Comparison of ENCODE assay signal across 9 cellular contexts in genomic region chr19:13621413-13621812, GRCh38.
DNase-seq lines count a peak whose midpoint lies in the region; ATAC-seq and TF ChIP-seq lines count a peak whose summit lies in the region.
"Had no signal": no experiment of that assay in that cellular context is flagged by ENCODE, and none has a peak within 500 bp of the region (broad histone marks: within the 10 kb centered on the region; RNA-seq: fewer than 3 reads in every experiment).

No MANE protein-coding gene starts in this region.

- CTCF ChIA-PET in SK-N-SH (lab: Yijun Ruan, JAX), result interaction anchor here (1.2 kb wide), 1 partner anchor 10 kb away, joined by 3 read pairs; no protein-coding TSS in a partner anchor

- H3K27me3 ChIP-seq in H7 (ENCODE audit: control insufficient read depth, insufficient read depth, low read length) (peaks cover 3% of the 10 kb centered on the region; the same call in 1 of the 2 replicates), SK-N-SH (ENCODE audit: insufficient read depth) (peaks cover 17% of the 10 kb centered on the region; the same call in 1 of the 2 replicates)

- no peaks in the 10 kb centered on the region for H3K9me2 ChIP-seq in SK-N-SH

- no peak overlapping the region for H3K4me2 ChIP-seq in SK-N-SH

- POLR2A ChIA-PET in SK-N-SH (lab: Yijun Ruan, JAX), result no interaction called here

- peak overlapping the region in 1 of 2 experiments; percentile 62; a peak in 2 of 4 replicates for H3K27ac ChIP-seq in SK-N-SH (ENCODE audit: low read depth in 2 of 2, low read length in 1 of 2)
- no peak overlapping the region for H3K27ac ChIP-seq in epithelial cell of prostate

- TF ChIP-seq EP300 in SK-N-SH (IDR thresholded peaks at IDR 0.05; ENCODE audit: borderline replicate concordance in 1 of 2, low read depth in 1 of 2, low read length in 1 of 2), result peak in 1 of 2 experiments; percentile 54; a peak in 1 of 4 replicates

- intact Hi-C loops in Right ventricle myocardium superior (cut with DNase I), result no loop called here

- no peaks in the 10 kb centered on the region for H3K36me3 ChIP-seq in H7 (replicated peaks; ENCODE audit: control insufficient read depth, insufficient read depth, low read length)
- H3K36me3 ChIP-seq in SK-N-SH (replicated peaks in 1 of 2; ENCODE audit: control insufficient read depth in 1 of 2, insufficient read depth in 2 of 2, low read length in 1 of 2), result no peaks in the 10 kb centered on the region

- DNase-seq in H7, result peak; percentile 61
- DNase-seq in SK-N-SH, result no peak
- DNase-seq in epithelial cell of prostate (ENCODE audit: low read depth, low spot score), result peak; percentile 92
- peak; percentile 5 for DNase-seq in stimulated activated CD4-positive, alpha-beta T cell treated with anti-CD3 and anti-CD28 coated beads, Interleukin-2, amount 100 ng/mL, for 4 hours (ENCODE audit: low read depth)
- no peak for DNase-seq in HUDEP-2 (lab: John Stamatoyannopoulos, UW; ENCODE audit: unreplicated experiment in 76 of 76)
- no peak for DNase-seq in Right ventricle myocardium superior
- DNase-seq: effector CD4-positive, alpha-beta T cell had no signal

- 12% methylated on average over 6 of the region's 6 CpGs for WGBS in SK-N-SH (ENCODE audit: low lambda C conversion rate)

- no peak overlapping the region for H3K9ac ChIP-seq in SK-N-SH

- no peaks in the 10 kb centered on the region for H4K20me1 ChIP-seq in SK-N-SH (ENCODE audit: insufficient read depth)

- peaks cover 0 to 8% of the 10 kb centered on the region in 2 experiments; a peak in 1 of 4 replicates for H3K4me1 ChIP-seq in SK-N-SH (ENCODE audit: control insufficient read depth in 1 of 2, insufficient read depth in 2 of 2, low read depth in 1 of 2, low read length in 1 of 2)

- no peaks in the 10 kb centered on the region for H3K9me3 ChIP-seq in SK-N-SH

- H2AFZ ChIP-seq in SK-N-SH (ENCODE audit: low read depth), result 0 out of 2 replicates have a peak overlapping the region, but pooled peaks have one; percentile 56

- TF ChIP-seq RAD21 in SK-N-SH (IDR thresholded peaks at IDR 0.05; ENCODE audit: low read length), result no peak

- peak; percentile 46 for TF ChIP-seq CTCF in SK-N-SH (IDR thresholded peaks at IDR 0.05)

- H3K79me2 ChIP-seq in SK-N-SH (ENCODE audit: insufficient read depth), result no peaks in the 10 kb centered on the region

- ATAC-seq in GM19023 (IDR thresholded peaks at IDR 0.05; ENCODE audit: unreplicated experiment), result no peak
- ATAC-seq in Right ventricle myocardium superior (ENCODE audit: poor library complexity), result no peak
- no peak for ATAC-seq in HG03520 (IDR thresholded peaks at IDR 0.05; ENCODE audit: unreplicated experiment)

- H3K4me3 ChIP-seq in H7 (ENCODE audit: insufficient read depth, low read depth, low read length), result no peak overlapping the region
- no peak overlapping the region for H3K4me3 ChIP-seq in SK-N-SH (ENCODE audit: low read depth in 2 of 2, low read length in 1 of 2)

- H3F3A ChIP-seq in SK-N-SH (replicated peaks; ENCODE audit: insufficient read depth), result peaks cover 16% of the 10 kb centered on the region

TF ChIP-seq in SK-N-SH, 30 proteins besides CTCF, POLR2A, EP300 and RAD21:
- TF ChIP-seq NFIC (IDR thresholded peaks at IDR 0.05; ENCODE audit: borderline replicate concordance) (peak; percentile 53; the same call in 1 of the 2 replicates), TCF12 (IDR thresholded peaks at IDR 0.05) (peak; percentile 61; the same call in 1 of the 2 replicates), ZBTB33 (IDR thresholded peaks at IDR 0.05; ENCODE audit: borderline replicate concordance, low read depth) (no peak), RCOR1 (IDR thresholded peaks at IDR 0.05; ENCODE audit: low read length) (no peak), REST (IDR thresholded peaks at IDR 0.05; ENCODE audit: low read depth, low read length) (no peak), PBX3 (IDR thresholded peaks at IDR 0.05) (peak; percentile 43), POLR2AphosphoS5 (IDR thresholded peaks at IDR 0.05; ENCODE audit: low read depth, low read length) (peak; percentile 41; the same call in 1 of the 2 replicates), EZH2phosphoT487 (IDR thresholded peaks at IDR 0.05; ENCODE audit: borderline replicate concordance, low read depth) (no peak), MAX (IDR thresholded peaks at IDR 0.05; ENCODE audit: low read depth) (peak; percentile 58; the same call in 1 of the 2 replicates), RXRA (IDR thresholded peaks at IDR 0.05; ENCODE audit: borderline replicate concordance, low read depth) (peak; percentile 63; the same call in 1 of the 2 replicates), FOSL2 (IDR thresholded peaks at IDR 0.05; ENCODE audit: borderline replicate concordance, low read depth) (peak; percentile 94), CHD2 (IDR thresholded peaks at IDR 0.05; ENCODE audit: low read length, partially characterized antibody) (no peak), JUND (IDR thresholded peaks at IDR 0.05) (peak; percentile 83), SMC3 (IDR thresholded peaks at IDR 0.05; ENCODE audit: low read depth, low read length) (peak; percentile 23; the same call in 1 of the 2 replicates)
- TF ChIP-seq, protein P1, sequence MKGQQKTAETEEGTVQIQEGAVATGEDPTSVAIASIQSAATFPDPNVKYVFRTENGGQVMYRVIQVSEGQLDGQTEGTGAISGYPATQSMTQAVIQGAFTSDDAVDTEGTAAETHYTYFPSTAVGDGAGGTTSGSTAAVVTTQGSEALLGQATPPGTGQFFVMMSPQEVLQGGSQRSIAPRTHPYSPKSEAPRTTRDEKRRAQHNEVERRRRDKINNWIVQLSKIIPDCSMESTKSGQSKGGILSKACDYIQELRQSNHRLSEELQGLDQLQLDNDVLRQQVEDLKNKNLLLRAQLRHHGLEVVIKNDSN (IDR thresholded peaks at IDR 0.05; ENCODE audit: borderline replicate concordance, low read depth), result peak; percentile 17; the same call in 1 of the 2 replicates

Comparison
In these comparisons a context has a peak if more than half of its experiments do, and no peak if none do; other contexts are left out.
1. DNase-seq: peak in H7 (single experiment), epithelial cell of prostate (single experiment) and stimulated activated CD4-positive, alpha-beta T cell treated with anti-CD3 and anti-CD28 coated beads, Interleukin-2, amount 100 ng/mL, for 4 hours (single experiment); none in SK-N-SH (single experiment), HUDEP-2 (0 of 76) and Right ventricle myocardium superior (single experiment).